Comparison of ENCODE assay signal across 11 cellular contexts in the genomic region with DNA sequence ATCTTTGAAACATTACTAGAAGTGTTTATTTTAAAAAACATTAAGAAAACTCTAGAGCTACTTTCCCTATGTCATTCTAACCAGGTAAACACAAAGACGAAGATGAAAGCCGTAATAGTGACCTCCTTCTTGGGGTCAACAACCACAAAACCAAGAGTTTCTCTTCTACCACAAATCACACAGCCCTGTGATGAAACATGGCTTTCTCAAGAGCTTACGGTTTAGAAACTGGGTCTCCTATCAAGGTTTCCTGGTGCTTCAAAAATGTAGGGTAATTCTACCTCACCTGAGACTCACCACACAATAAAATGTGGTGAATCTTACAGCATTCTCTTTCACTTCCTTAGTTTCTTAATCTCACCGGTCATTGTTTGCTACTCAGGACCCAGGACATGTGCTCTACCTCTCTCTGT. TPM values are rescaled to one million over a fixed set of nuclear protein-coding genes. Genes with fewer than 3 reads are reported as not detected.
DNase-seq lines count a peak whose midpoint lies in the region; ATAC-seq and TF ChIP-seq lines count a peak whose summit lies in the region.
"Had no signal": no experiment of that assay in that cellular context is flagged by ENCODE, and none has a peak within 500 bp of the region (broad histone marks: within the 10 kb centered on the region; RNA-seq: fewer than 3 reads in every experiment).

No MANE protein-coding gene starts in this region.

- no peak overlapping the region for H3K27ac Mint-ChIP-seq in stimulated activated naive CD8-positive, alpha-beta T cell treated with anti-CD3 and anti-CD28 coated beads, Interleukin-15, amount 100 ng/mL, for 72 hours
- H3K27ac Mint-ChIP-seq: WTC11 had no signal

- H4K20me1 ChIP-seq in GM23248 (ENCODE audit: insufficient read depth): no peaks in the 10 kb centered on the region

- TF ChIP-seq POLR2A in gastroesophageal sphincter (IDR thresholded peaks at IDR 0.05): no peak

- no peak for TF ChIP-seq EP300 in gastroesophageal sphincter (IDR thresholded peaks at IDR 0.05)

- H3K27ac ChIP-seq in lower lobe of right lung: no peak overlapping the region
- H3K27ac ChIP-seq in GM23248: no peak overlapping the region
- no peak overlapping the region for H3K27ac ChIP-seq in gastroesophageal sphincter
- H3K27ac ChIP-seq in heart right ventricle: peak overlapping the region in 1 of 10 donors; percentile 21

- H3K4me1 Mint-ChIP-seq in stimulated activated naive CD8-positive, alpha-beta T cell treated with anti-CD3 and anti-CD28 coated beads, Interleukin-15, amount 100 ng/mL, for 72 hours: no peaks in the 10 kb centered on the region

- in situ Hi-C loops in GM23248 (cut with MboI): no loop called here

- TF ChIP-seq CTCF in lower lobe of right lung (IDR thresholded peaks at IDR 0.05) (no peak), gastroesophageal sphincter (IDR thresholded peaks at IDR 0.05) (no peak), heart right ventricle (IDR thresholded peaks at IDR 0.05) (no peak)

- H3K9me3 Mint-ChIP-seq in stimulated activated naive CD8-positive, alpha-beta T cell treated with anti-CD3 and anti-CD28 coated beads, Interleukin-15, amount 100 ng/mL, for 72 hours: no peaks in the 10 kb centered on the region

- no peaks in the 10 kb centered on the region for H3K9me2 ChIP-seq in GM23248 (ENCODE audit: insufficient read depth)

- H3K4me2 ChIP-seq in GM23248 (ENCODE audit: unreplicated experiment): no peak overlapping the region

- intact Hi-C loops in lower lobe of right lung (cut with DNase I) (no loop called here), heart right ventricle (cut with DNase I) (loop anchor here in 2 of 10 donors (5.0 kb wide), 2 partner anchors 35 to 40 kb away; no protein-coding TSS in a partner anchor)

- no peak overlapping the region for H3K4me3 ChIP-seq in lower lobe of right lung
- no peak overlapping the region for H3K4me3 ChIP-seq in GM23248
- no peak overlapping the region for H3K4me3 ChIP-seq in gastroesophageal sphincter
- H3K4me3 ChIP-seq in heart right ventricle: no peak overlapping the region

- H3K79me2 ChIP-seq in GM23248 (ENCODE audit: insufficient read depth): no peaks in the 10 kb centered on the region

- no peak overlapping the region for H2AFZ ChIP-seq in GM23248

- no peaks in the 10 kb centered on the region for H3K27me3 ChIP-seq in lower lobe of right lung (ENCODE audit: low read depth)
- no peaks in the 10 kb centered on the region for H3K27me3 ChIP-seq in GM23248 (replicated peaks; ENCODE audit: insufficient read depth)
- H3K27me3 ChIP-seq in gastroesophageal sphincter: no peaks in the 10 kb centered on the region
- H3K27me3 ChIP-seq in heart right ventricle: no peaks in the 10 kb centered on the region

- peak; percentile 79 for ATAC-seq in GM19023 (IDR thresholded peaks at IDR 0.05; ENCODE audit: unreplicated experiment)
- ATAC-seq in GM21737 (IDR thresholded peaks at IDR 0.05; ENCODE audit: unreplicated experiment): peak; percentile 71
- ATAC-seq in HG03378 (IDR thresholded peaks at IDR 0.05; ENCODE audit: unreplicated experiment): peak; percentile 74
- ATAC-seq in lower lobe of right lung: peak; percentile 86 to 93
- no peak for ATAC-seq in stimulated activated naive CD8-positive, alpha-beta T cell treated with anti-CD3 and anti-CD28 coated beads, Interleukin-15, amount 100 ng/mL, for 72 hours
- ATAC-seq in gastroesophageal sphincter: no peak
- ATAC-seq in heart right ventricle: no peak
- ATAC-seq: WTC11 had no signal

- no peak overlapping the region for H3K4me3 Mint-ChIP-seq in stimulated activated naive CD8-positive, alpha-beta T cell treated with anti-CD3 and anti-CD28 coated beads, Interleukin-15, amount 100 ng/mL, for 72 hours
- H3K4me3 Mint-ChIP-seq: WTC11 had no signal

- H3K9me3 ChIP-seq in lower lobe of right lung (no peaks in the 10 kb centered on the region), GM23248 (ENCODE audit: low read depth) (no peaks in the 10 kb centered on the region), gastroesophageal sphincter (no peaks in the 10 kb centered on the region), heart right ventricle (peaks cover 0 to 11% (median 0%) of the 10 kb centered on the region in 11 donors)

- H3K36me3 ChIP-seq in lower lobe of right lung: no peaks in the 10 kb centered on the region
- H3K36me3 ChIP-seq in GM23248 (ENCODE audit: low read depth): no peaks in the 10 kb centered on the region
- no peaks in the 10 kb centered on the region for H3K36me3 ChIP-seq in gastroesophageal sphincter
- no peaks in the 10 kb centered on the region for H3K36me3 ChIP-seq in heart right ventricle

- 78 to 84% methylated on average over 4 of the region's 4 CpGs for WGBS in GM23248 (ENCODE audit: low coverage in 1 of 2, low lambda C conversion rate in 2 of 2, missing lambda C conversion rate in 2 of 2), 2 experiments
- WGBS in gastroesophageal sphincter (ENCODE audit: low coverage in 1 of 2), 2 donors: 90 to 100% methylated on average over 3 to 4 of the region's 4 CpGs
- WGBS in heart right ventricle, 2 donors: 83 to 92% methylated on average over 4 of the region's 4 CpGs

- no peaks in the 10 kb centered on the region for H3F3A ChIP-seq in GM23248 (ENCODE audit: insufficient read depth)

- no peak for DNase-seq in lower lobe of right lung
- no peak for DNase-seq in GM23248
- DNase-seq in stimulated activated naive CD8-positive, alpha-beta T cell treated with anti-CD3 and anti-CD28 coated beads, Interleukin-15, amount 100 ng/mL, for 72 hours: no peak
- no peak for DNase-seq in heart right ventricle
- DNase-seq: cerebellar nuclear complex, NCI-H2171 treated with DMSO at 0.1 percent for 48 hours had no signal

- no peaks in the 10 kb centered on the region for H3K4me1 ChIP-seq in lower lobe of right lung
- H3K4me1 ChIP-seq in GM23248 (ENCODE audit: insufficient read depth): no peaks in the 10 kb centered on the region
- no peaks in the 10 kb centered on the region for H3K4me1 ChIP-seq in gastroesophageal sphincter
- H3K4me1 ChIP-seq in heart right ventricle: peaks cover 0 to 18% (median 0%) of the 10 kb centered on the region in 9 donors

- H3K27me3 Mint-ChIP-seq in stimulated activated naive CD8-positive, alpha-beta T cell treated with anti-CD3 and anti-CD28 coated beads, Interleukin-15, amount 100 ng/mL, for 72 hours: no peaks in the 10 kb centered on the region

- no peak overlapping the region for H3K9ac ChIP-seq in GM23248

RNA-seq across cellular contexts. Expression of gene CORIN, which starts 50.9 kb away (rescaled TPM):
- 3.9 TPM for total RNA-seq in lower lobe of right lung
- total RNA-seq in GM23248 (2014; rRNA removed; shearing (Covaris generic)): 0.63 and 0.86 TPM in 2 replicates
- polyA plus RNA-seq in GM23248 (2016; fragmentation: Nextera tagmentation; extraction: Ambion mirVana): 0.70 and 0.74 TPM in 2 replicates
- total RNA-seq in gastroesophageal sphincter: 1 to 10 TPM in 3 of 4 donors, under 1 TPM in 1; 0.47 to 3.3 (median 2.2) TPM
- total RNA-seq in heart right ventricle: 100 to 1,000 TPM in 2 of 10 donors, 10 to 100 TPM in 8; 13.0 to 159 (median 76.9) TPM
- 10 to 100 TPM in 1 of 2 donors, 1 to 10 TPM in 1; 8.4 to 69.9 TPM for polyA plus RNA-seq in heart right ventricle

Comparison
In these comparisons a context has a peak if more than half of its experiments do, and no peak if none do; other contexts are left out.
1. ATAC-seq: peak in GM19023 (single experiment), GM21737 (single experiment), HG03378 (single experiment) and lower lobe of right lung (2 of 2); none in stimulated activated naive CD8-positive, alpha-beta T cell treated with anti-CD3 and anti-CD28 coated beads, Interleukin-15, amount 100 ng/mL, for 72 hours (single experiment), gastroesophageal sphincter (single experiment) and heart right ventricle (0 of 8).